In genomic region chr19:18023596-18024212, GRCh38 we compare ENCODE assay signal across 1 cellular context.
TF ChIP-seq lines count a peak whose summit lies in the region.

No MANE protein-coding gene starts in this region.

TF ChIP-seq in IMR-90, 13 proteins besides CTCF, POLR2A, EP300 and RAD21:
- TF ChIP-seq MAZ (IDR thresholded peaks at IDR 0.05; ENCODE audit: borderline replicate concordance, low read depth, low read length) (no peak), CEBPB (IDR thresholded peaks at IDR 0.05; ENCODE audit: low read depth, low read length) (no peak), MAFK (IDR thresholded peaks at IDR 0.05; ENCODE audit: low read depth, low read length) (no peak), ELK1 (IDR thresholded peaks at IDR 0.05; ENCODE audit: borderline replicate concordance, low read depth, low read length) (no peak), MXI1 (IDR thresholded peaks at IDR 0.05; ENCODE audit: borderline replicate concordance, low read depth, low read length) (no peak)
- TF ChIP-seq, protein P1, sequence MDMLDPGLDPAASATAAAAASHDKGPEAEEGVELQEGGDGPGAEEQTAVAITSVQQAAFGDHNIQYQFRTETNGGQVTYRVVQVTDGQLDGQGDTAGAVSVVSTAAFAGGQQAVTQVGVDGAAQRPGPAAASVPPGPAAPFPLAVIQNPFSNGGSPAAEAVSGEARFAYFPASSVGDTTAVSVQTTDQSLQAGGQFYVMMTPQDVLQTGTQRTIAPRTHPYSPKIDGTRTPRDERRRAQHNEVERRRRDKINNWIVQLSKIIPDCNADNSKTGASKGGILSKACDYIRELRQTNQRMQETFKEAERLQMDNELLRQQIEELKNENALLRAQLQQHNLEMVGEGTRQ (IDR thresholded peaks at IDR 0.05; ENCODE audit: low read depth, low read length): no peak
